Comparison of ENCODE assay signal across 1 cellular context in genomic region chr3:188021502-188022040, GRCh38.
TF ChIP-seq lines count a peak whose summit lies in the region.

No MANE protein-coding gene starts in this region.

TF ChIP-seq in HepG2, 621 proteins besides CTCF, POLR2A, EP300 and RAD21 (continued from another document and continues in another):
- TF ChIP-seq, protein P1, sequence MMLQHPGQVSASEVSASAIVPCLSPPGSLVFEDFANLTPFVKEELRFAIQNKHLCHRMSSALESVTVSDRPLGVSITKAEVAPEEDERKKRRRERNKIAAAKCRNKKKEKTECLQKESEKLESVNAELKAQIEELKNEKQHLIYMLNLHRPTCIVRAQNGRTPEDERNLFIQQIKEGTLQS (CRISPR knock-in tag; IDR thresholded peaks at IDR 0.05) = no peak
- TF ChIP-seq ZNF274 (CRISPR knock-in tag; IDR thresholded peaks at IDR 0.05) (no peak), RAD51 (IDR thresholded peaks at IDR 0.05; ENCODE audit: borderline replicate concordance) (no peak), JDP2 (CRISPR knock-in tag; IDR thresholded peaks at IDR 0.05; ENCODE audit: borderline replicate concordance) (no peak), DPF2 (CRISPR knock-in tag; IDR thresholded peaks at IDR 0.05; ENCODE audit: borderline replicate concordance, low read depth) (0 out of 2 replicates have a peak, but pooled peaks have one; percentile 45), RFX1 (IDR thresholded peaks at IDR 0.05) (no peak), GABPB1 (CRISPR knock-in tag; IDR thresholded peaks at IDR 0.05) (no peak; the same call in 1 of the 2 replicates), TBX2 (CRISPR knock-in tag; IDR thresholded peaks at IDR 0.05; ENCODE audit: borderline replicate concordance) (peak; percentile 81), NFYC (CRISPR knock-in tag; IDR thresholded peaks at IDR 0.05) (no peak), AGO1 (IDR thresholded peaks at IDR 0.05; ENCODE audit: low read depth, low read length, poor library complexity, severe bottlenecking) (no peak), ZNF513 (CRISPR knock-in tag; conservative IDR thresholded peaks at IDR 0.05) (no peak), AGO2 (optimal IDR thresholded peaks at IDR 0.05; ENCODE audit: low read depth, low read length) (no peak), CAMTA2 (CRISPR knock-in tag; IDR thresholded peaks at IDR 0.05; ENCODE audit: borderline replicate concordance) (no peak), GABPA (IDR thresholded peaks at IDR 0.05; ENCODE audit: low read depth, low read length) (no peak), GABPA (CRISPR knock-in tag; IDR thresholded peaks at IDR 0.05; ENCODE audit: low read depth) (no peak), ZKSCAN8 (CRISPR knock-in tag; IDR thresholded peaks at IDR 0.05; ENCODE audit: borderline replicate concordance) (no peak), PLSCR1 (CRISPR knock-in tag; IDR thresholded peaks at IDR 0.05; ENCODE audit: borderline replicate concordance) (no peak), ZNF430 (CRISPR knock-in tag; IDR thresholded peaks at IDR 0.05) (no peak), FOSL1 (CRISPR knock-in tag; IDR thresholded peaks at IDR 0.05; ENCODE audit: borderline replicate concordance) (0 out of 2 replicates have a peak, but pooled peaks have one; percentile 8), TP53 (CRISPR knock-in tag; conservative IDR thresholded peaks at IDR 0.05) (peak; percentile 63; the same call in 1 of the 2 replicates), CREB1 (IDR thresholded peaks at IDR 0.05) (no peak), CREB1 (CRISPR knock-in tag; IDR thresholded peaks at IDR 0.05) (peak; percentile 57; the same call in 1 of the 2 replicates), ZUFSP (CRISPR knock-in tag; IDR thresholded peaks at IDR 0.05; ENCODE audit: borderline replicate concordance) (no peak), EZH2 (conservative IDR thresholded peaks at IDR 0.05; ENCODE audit: low read depth, low read length) (no peak), ZNF564 (CRISPR knock-in tag; IDR thresholded peaks at IDR 0.05) (no peak), FOXK1 (CRISPR knock-in tag; IDR thresholded peaks at IDR 0.05; ENCODE audit: borderline replicate concordance, low read depth) (peak; percentile 59; the same call in 1 of the 2 replicates), ZNF224 (CRISPR knock-in tag; IDR thresholded peaks at IDR 0.05) (no peak), REST (IDR thresholded peaks at IDR 0.05; ENCODE audit: borderline replicate concordance in 1 of 2, low read depth in 1 of 2, low read length in 2 of 2) (no peak), ZNF652 (CRISPR knock-in tag; IDR thresholded peaks at IDR 0.05; ENCODE audit: borderline replicate concordance, low read depth) (no peak), ZNF382 (CRISPR knock-in tag; IDR thresholded peaks at IDR 0.05; ENCODE audit: borderline replicate concordance) (no peak), ZNF776 (CRISPR knock-in tag; IDR thresholded peaks at IDR 0.05) (no peak), ZNF737 (CRISPR knock-in tag; IDR thresholded peaks at IDR 0.05; ENCODE audit: borderline replicate concordance) (no peak), POGZ (CRISPR knock-in tag; IDR thresholded peaks at IDR 0.05) (peak; percentile 81), MIXL1 (CRISPR knock-in tag; IDR thresholded peaks at IDR 0.05) (0 out of 2 replicates have a peak, but pooled peaks have one; percentile 17), PPARG (CRISPR knock-in tag; conservative IDR thresholded peaks at IDR 0.05) (0 out of 2 replicates have a peak, but pooled peaks have one; percentile 29)
- TF ChIP-seq, protein P2, sequence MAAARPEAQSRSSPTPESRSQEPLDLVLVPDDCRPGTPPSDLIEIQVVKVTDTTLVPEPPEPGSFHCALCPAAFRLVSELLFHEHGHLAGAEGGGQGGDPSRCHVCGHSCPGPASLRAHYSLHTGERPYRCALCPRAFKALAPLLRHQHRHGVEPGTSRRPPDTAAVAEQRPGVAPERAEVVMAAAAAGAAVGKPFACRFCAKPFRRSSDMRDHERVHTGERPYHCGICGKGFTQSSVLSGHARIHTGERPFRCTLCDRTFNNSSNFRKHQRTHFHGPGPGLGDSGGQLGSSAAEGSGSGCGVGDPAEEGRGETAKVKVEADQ (CRISPR knock-in tag; IDR thresholded peaks at IDR 0.05; ENCODE audit: borderline replicate concordance) = no peak
- TF ChIP-seq, protein P3, sequence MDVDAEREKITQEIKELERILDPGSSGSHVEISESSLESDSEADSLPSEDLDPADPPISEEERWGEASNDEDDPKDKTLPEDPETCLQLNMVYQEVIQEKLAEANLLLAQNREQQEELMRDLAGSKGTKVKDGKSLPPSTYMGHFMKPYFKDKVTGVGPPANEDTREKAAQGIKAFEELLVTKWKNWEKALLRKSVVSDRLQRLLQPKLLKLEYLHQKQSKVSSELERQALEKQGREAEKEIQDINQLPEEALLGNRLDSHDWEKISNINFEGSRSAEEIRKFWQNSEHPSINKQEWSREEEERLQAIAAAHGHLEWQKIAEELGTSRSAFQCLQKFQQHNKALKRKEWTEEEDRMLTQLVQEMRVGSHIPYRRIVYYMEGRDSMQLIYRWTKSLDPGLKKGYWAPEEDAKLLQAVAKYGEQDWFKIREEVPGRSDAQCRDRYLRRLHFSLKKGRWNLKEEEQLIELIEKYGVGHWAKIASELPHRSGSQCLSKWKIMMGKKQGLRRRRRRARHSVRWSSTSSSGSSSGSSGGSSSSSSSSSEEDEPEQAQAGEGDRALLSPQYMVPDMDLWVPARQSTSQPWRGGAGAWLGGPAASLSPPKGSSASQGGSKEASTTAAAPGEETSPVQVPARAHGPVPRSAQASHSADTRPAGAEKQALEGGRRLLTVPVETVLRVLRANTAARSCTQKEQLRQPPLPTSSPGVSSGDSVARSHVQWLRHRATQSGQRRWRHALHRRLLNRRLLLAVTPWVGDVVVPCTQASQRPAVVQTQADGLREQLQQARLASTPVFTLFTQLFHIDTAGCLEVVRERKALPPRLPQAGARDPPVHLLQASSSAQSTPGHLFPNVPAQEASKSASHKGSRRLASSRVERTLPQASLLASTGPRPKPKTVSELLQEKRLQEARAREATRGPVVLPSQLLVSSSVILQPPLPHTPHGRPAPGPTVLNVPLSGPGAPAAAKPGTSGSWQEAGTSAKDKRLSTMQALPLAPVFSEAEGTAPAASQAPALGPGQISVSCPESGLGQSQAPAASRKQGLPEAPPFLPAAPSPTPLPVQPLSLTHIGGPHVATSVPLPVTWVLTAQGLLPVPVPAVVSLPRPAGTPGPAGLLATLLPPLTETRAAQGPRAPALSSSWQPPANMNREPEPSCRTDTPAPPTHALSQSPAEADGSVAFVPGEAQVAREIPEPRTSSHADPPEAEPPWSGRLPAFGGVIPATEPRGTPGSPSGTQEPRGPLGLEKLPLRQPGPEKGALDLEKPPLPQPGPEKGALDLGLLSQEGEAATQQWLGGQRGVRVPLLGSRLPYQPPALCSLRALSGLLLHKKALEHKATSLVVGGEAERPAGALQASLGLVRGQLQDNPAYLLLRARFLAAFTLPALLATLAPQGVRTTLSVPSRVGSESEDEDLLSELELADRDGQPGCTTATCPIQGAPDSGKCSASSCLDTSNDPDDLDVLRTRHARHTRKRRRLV (CRISPR knock-in tag; IDR thresholded peaks at IDR 0.05) = no peak
- TF ChIP-seq, protein P4, sequence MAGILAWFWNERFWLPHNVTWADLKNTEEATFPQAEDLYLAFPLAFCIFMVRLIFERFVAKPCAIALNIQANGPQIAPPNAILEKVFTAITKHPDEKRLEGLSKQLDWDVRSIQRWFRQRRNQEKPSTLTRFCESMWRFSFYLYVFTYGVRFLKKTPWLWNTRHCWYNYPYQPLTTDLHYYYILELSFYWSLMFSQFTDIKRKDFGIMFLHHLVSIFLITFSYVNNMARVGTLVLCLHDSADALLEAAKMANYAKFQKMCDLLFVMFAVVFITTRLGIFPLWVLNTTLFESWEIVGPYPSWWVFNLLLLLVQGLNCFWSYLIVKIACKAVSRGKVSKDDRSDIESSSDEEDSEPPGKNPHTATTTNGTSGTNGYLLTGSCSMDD (CRISPR knock-in tag; IDR thresholded peaks at IDR 0.05) = no peak
- TF ChIP-seq, protein P5, sequence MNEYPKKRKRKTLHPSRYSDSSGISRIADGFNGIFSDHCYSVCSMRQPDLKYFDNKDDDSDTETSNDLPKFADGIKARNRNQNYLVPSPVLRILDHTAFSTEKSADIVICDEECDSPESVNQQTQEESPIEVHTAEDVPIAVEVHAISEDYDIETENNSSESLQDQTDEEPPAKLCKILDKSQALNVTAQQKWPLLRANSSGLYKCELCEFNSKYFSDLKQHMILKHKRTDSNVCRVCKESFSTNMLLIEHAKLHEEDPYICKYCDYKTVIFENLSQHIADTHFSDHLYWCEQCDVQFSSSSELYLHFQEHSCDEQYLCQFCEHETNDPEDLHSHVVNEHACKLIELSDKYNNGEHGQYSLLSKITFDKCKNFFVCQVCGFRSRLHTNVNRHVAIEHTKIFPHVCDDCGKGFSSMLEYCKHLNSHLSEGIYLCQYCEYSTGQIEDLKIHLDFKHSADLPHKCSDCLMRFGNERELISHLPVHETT (CRISPR knock-in tag; conservative IDR thresholded peaks at IDR 0.05) = no peak
- TF ChIP-seq, protein P6, sequence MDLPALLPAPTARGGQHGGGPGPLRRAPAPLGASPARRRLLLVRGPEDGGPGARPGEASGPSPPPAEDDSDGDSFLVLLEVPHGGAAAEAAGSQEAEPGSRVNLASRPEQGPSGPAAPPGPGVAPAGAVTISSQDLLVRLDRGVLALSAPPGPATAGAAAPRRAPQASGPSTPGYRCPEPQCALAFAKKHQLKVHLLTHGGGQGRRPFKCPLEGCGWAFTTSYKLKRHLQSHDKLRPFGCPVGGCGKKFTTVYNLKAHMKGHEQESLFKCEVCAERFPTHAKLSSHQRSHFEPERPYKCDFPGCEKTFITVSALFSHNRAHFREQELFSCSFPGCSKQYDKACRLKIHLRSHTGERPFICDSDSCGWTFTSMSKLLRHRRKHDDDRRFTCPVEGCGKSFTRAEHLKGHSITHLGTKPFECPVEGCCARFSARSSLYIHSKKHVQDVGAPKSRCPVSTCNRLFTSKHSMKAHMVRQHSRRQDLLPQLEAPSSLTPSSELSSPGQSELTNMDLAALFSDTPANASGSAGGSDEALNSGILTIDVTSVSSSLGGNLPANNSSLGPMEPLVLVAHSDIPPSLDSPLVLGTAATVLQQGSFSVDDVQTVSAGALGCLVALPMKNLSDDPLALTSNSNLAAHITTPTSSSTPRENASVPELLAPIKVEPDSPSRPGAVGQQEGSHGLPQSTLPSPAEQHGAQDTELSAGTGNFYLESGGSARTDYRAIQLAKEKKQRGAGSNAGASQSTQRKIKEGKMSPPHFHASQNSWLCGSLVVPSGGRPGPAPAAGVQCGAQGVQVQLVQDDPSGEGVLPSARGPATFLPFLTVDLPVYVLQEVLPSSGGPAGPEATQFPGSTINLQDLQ (CRISPR knock-in tag; IDR thresholded peaks at IDR 0.05) = 0 out of 2 replicates have a peak, but pooled peaks have one; percentile 67
